Comparison of ENCODE assay signal across 1 cellular context in the genomic region with DNA sequence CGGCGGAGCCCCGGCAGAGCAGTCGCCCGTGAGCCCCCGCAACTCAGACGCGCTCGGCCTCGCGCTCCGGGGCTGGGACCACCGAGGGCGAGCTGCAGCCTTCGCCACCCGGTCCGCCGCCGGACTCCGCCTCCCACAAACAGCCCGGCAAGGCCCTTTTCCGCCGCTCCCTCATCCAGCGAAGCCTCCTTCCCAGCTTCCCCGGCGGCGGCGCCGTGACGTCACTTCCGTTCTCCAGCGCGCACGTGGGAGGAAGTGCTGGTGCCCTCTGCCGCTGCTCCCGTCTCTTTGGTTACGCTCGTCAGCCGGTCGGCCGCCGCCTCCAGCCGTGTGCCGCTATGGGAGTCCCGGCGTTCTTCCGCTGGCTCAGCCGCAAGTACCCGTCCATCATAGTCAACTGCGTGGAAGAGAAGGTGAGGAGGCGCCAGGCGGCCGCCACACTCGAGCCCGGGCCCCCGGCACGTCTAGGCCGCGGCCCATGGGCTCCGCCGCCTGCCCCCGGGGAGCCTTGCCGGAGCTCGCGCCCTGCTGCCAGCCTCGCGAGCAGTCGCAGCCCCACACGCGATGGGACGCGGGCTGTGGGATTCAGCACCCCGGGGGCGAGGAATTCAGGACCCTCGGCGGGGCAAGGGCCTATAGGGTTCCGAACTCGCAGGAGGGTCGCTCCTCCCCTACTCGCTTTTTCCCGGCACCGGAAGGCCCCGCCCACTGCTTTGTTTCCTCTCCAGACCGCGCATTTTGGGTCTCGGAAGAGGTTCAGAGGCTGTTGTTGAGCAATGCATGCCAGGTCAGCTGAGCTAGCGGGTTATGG.
A peak's percentile ranks its signal among the peaks of the same experiment; 100 is the strongest.
TF ChIP-seq lines count a peak whose summit lies in the region.

A gene with protein sequence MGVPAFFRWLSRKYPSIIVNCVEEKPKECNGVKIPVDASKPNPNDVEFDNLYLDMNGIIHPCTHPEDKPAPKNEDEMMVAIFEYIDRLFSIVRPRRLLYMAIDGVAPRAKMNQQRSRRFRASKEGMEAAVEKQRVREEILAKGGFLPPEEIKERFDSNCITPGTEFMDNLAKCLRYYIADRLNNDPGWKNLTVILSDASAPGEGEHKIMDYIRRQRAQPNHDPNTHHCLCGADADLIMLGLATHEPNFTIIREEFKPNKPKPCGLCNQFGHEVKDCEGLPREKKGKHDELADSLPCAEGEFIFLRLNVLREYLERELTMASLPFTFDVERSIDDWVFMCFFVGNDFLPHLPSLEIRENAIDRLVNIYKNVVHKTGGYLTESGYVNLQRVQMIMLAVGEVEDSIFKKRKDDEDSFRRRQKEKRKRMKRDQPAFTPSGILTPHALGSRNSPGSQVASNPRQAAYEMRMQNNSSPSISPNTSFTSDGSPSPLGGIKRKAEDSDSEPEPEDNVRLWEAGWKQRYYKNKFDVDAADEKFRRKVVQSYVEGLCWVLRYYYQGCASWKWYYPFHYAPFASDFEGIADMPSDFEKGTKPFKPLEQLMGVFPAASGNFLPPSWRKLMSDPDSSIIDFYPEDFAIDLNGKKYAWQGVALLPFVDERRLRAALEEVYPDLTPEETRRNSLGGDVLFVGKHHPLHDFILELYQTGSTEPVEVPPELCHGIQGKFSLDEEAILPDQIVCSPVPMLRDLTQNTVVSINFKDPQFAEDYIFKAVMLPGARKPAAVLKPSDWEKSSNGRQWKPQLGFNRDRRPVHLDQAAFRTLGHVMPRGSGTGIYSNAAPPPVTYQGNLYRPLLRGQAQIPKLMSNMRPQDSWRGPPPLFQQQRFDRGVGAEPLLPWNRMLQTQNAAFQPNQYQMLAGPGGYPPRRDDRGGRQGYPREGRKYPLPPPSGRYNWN (plus strand): TSS at position 271 of the 811 bp plus-strand sequence. CDS start 68 bp downstream, at position 339.

TF ChIP-seq in GM12878, 131 proteins besides CTCF, POLR2A, EP300 and RAD21 (continued from another document):
- TF ChIP-seq TAF1 (IDR thresholded peaks at IDR 0.05; ENCODE audit: borderline replicate concordance, low read depth, low read length) (peak; percentile 73; the same call in 1 of the 2 replicates), POLR2AphosphoS5 (IDR thresholded peaks at IDR 0.05; ENCODE audit: low read length) (peak; percentile 95), PAX8 (IDR thresholded peaks at IDR 0.05) (no peak), MYC (IDR thresholded peaks at IDR 0.05; ENCODE audit: insufficient read depth, insufficient read length, insufficient replicate concordance, low read length, severe bottlenecking) (peak; percentile 17), NR2C2 (IDR thresholded peaks at IDR 0.05; ENCODE audit: borderline replicate concordance, control insufficient read depth, insufficient read length, low read depth) (no peak), MEF2A (IDR thresholded peaks at IDR 0.05; ENCODE audit: insufficient read depth, low read depth, low read length) (no peak), PKNOX1 (IDR thresholded peaks at IDR 0.05) (peak; percentile 66), FOXM1 (IDR thresholded peaks at IDR 0.05; ENCODE audit: low read depth, low read length) (no peak), MTA2 (IDR thresholded peaks at IDR 0.05; ENCODE audit: low read depth) (no peak), MAX (IDR thresholded peaks at IDR 0.05; ENCODE audit: low read depth, low read length) (peak; percentile 97), ZSCAN29 (IDR thresholded peaks at IDR 0.05) (no peak), BACH1 (IDR thresholded peaks at IDR 0.05; ENCODE audit: borderline replicate concordance) (peak; percentile 62; the same call in 1 of the 2 replicates), SREBF2 (IDR thresholded peaks at IDR 0.05; ENCODE audit: low read length) (no peak), JUNB (IDR thresholded peaks at IDR 0.05) (no peak), RB1 (IDR thresholded peaks at IDR 0.05; ENCODE audit: borderline replicate concordance) (peak; percentile 59; the same call in 1 of the 2 replicates), ZNF687 (IDR thresholded peaks at IDR 0.05) (peak; percentile 82), RAD51 (IDR thresholded peaks at IDR 0.05) (peak; percentile 83), YY1 (IDR thresholded peaks at IDR 0.05; ENCODE audit: low read depth, low read length) (peak; percentile 64)
- TF ChIP-seq, protein P1, sequence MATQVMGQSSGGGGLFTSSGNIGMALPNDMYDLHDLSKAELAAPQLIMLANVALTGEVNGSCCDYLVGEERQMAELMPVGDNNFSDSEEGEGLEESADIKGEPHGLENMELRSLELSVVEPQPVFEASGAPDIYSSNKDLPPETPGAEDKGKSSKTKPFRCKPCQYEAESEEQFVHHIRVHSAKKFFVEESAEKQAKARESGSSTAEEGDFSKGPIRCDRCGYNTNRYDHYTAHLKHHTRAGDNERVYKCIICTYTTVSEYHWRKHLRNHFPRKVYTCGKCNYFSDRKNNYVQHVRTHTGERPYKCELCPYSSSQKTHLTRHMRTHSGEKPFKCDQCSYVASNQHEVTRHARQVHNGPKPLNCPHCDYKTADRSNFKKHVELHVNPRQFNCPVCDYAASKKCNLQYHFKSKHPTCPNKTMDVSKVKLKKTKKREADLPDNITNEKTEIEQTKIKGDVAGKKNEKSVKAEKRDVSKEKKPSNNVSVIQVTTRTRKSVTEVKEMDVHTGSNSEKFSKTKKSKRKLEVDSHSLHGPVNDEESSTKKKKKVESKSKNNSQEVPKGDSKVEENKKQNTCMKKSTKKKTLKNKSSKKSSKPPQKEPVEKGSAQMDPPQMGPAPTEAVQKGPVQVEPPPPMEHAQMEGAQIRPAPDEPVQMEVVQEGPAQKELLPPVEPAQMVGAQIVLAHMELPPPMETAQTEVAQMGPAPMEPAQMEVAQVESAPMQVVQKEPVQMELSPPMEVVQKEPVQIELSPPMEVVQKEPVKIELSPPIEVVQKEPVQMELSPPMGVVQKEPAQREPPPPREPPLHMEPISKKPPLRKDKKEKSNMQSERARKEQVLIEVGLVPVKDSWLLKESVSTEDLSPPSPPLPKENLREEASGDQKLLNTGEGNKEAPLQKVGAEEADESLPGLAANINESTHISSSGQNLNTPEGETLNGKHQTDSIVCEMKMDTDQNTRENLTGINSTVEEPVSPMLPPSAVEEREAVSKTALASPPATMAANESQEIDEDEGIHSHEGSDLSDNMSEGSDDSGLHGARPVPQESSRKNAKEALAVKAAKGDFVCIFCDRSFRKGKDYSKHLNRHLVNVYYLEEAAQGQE (IDR thresholded peaks at IDR 0.05; ENCODE audit: low read depth, low read length) = no peak
- TF ChIP-seq, protein P2, sequence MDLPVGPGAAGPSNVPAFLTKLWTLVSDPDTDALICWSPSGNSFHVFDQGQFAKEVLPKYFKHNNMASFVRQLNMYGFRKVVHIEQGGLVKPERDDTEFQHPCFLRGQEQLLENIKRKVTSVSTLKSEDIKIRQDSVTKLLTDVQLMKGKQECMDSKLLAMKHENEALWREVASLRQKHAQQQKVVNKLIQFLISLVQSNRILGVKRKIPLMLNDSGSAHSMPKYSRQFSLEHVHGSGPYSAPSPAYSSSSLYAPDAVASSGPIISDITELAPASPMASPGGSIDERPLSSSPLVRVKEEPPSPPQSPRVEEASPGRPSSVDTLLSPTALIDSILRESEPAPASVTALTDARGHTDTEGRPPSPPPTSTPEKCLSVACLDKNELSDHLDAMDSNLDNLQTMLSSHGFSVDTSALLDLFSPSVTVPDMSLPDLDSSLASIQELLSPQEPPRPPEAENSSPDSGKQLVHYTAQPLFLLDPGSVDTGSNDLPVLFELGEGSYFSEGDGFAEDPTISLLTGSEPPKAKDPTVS (IDR thresholded peaks at IDR 0.05; ENCODE audit: low read depth, low read length) = no peak
- TF ChIP-seq, protein P3, sequence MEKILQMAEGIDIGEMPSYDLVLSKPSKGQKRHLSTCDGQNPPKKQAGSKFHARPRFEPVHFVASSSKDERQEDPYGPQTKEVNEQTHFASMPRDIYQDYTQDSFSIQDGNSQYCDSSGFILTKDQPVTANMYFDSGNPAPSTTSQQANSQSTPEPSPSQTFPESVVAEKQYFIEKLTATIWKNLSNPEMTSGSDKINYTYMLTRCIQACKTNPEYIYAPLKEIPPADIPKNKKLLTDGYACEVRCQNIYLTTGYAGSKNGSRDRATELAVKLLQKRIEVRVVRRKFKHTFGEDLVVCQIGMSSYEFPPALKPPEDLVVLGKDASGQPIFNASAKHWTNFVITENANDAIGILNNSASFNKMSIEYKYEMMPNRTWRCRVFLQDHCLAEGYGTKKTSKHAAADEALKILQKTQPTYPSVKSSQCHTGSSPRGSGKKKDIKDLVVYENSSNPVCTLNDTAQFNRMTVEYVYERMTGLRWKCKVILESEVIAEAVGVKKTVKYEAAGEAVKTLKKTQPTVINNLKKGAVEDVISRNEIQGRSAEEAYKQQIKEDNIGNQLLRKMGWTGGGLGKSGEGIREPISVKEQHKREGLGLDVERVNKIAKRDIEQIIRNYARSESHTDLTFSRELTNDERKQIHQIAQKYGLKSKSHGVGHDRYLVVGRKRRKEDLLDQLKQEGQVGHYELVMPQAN (conservative IDR thresholded peaks at IDR 0.05) = peak; percentile 96
